Comparison of ENCODE assay signal across 17 cellular contexts in the genomic region with DNA sequence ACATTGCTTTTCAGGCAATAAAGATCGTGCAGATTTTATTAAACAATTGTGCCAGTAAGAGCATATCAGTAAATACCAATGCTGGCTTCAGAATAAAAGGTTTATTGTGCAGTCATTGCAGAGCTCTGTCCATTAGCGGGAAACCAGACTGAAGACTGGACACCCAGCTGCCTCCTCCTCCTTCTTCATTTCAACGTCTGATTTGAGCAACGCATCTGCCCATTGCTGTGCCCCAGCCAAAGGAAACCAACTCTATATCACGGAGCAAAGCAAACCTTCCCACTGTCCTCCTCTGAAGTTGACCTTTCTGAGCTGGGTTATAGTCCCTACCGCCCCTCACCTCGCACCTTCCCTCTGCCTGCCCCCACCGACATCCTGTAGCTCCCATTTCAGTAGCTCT.
"Had no signal": no experiment of that assay in that cellular context is flagged by ENCODE, and none has a peak within 500 bp of the region (broad histone marks: within the 10 kb centered on the region; RNA-seq: fewer than 3 reads in every experiment).

No MANE protein-coding gene starts in this region.

- H3K27ac ChIP-seq: cardiac muscle cell, colonic mucosa, esophagus squamous epithelium, parathyroid adenoma, skin epidermis, upper lobe of left lung had no signal

- H3K4me3 ChIP-seq: cardiac muscle cell, colonic mucosa, esophagus squamous epithelium, lung, skin epidermis, upper lobe of left lung had no signal

- H3K27me3 ChIP-seq: cardiac muscle cell, colonic mucosa, esophagus squamous epithelium, upper lobe of left lung had no signal

- H3K36me3 ChIP-seq: cardiac muscle cell, colonic mucosa, esophagus squamous epithelium, upper lobe of left lung had no signal

- H3K9me3 ChIP-seq: colonic mucosa, esophagus squamous epithelium, upper lobe of left lung had no signal

- DNase-seq: activated CD4-positive, alpha-beta T cell treated with anti-CD3 and anti-CD28 coated beads, Interleukin-2, amount 50 U/mL, for 1 hour; activated naive CD4-positive, alpha-beta T cell treated with anti-CD3 and anti-CD28 coated beads, Interleukin-2, amount 10 ng/mL, durations not matched to agents 7 days and 5 days; activated T-cell treated with anti-CD3 and anti-CD28 coated beads for 4 hours; colonic mucosa; effector CD4-positive, alpha-beta T cell; esophagus squamous epithelium; glutamatergic neuron; kidney glomerular epithelial cell; naive thymus-derived CD4-positive, alpha-beta T cell; stimulated activated CD4-positive, alpha-beta T cell treated with anti-CD3 and anti-CD28 coated beads, Interleukin-15, amount 100 ng/mL, for 24 hours; stimulated activated CD4-positive, alpha-beta T cell treated with anti-CD3 and anti-CD28 coated beads, Interleukin-4, amount 100 ng/mL, for 1 hour; stimulated activated naive B cell treated with anti-CD40 and anti-IgM and Interleukin-4, amounts not matched to agents 10 μg/mL and 1 μg/mL and 100 μg/mL, for 72 hours; upper lobe of left lung had no signal

- ATAC-seq: naive thymus-derived CD4-positive, alpha-beta T cell; stimulated activated naive B cell treated with anti-CD40 and anti-IgM and Interleukin-4, amounts not matched to agents 10 μg/mL and 1 μg/mL and 100 μg/mL, for 72 hours had no signal
